In genomic region chr4:5452156-5452555, GRCh38 we compare ENCODE assay signal across 23 cellular contexts.
"Had no signal": no experiment of that assay in that cellular context is flagged by ENCODE, and none has a peak within 500 bp of the region (broad histone marks: within the 10 kb centered on the region; RNA-seq: fewer than 3 reads in every experiment).

No MANE protein-coding gene starts in this region.

- ATAC-seq: activated CD8-positive, alpha-beta T cell treated with anti-CD3 and anti-CD28 coated beads, Interleukin-2, amount 10 ng/mL, durations not matched to agents 7 days and 5 days; activated naive CD4-positive, alpha-beta T cell treated with anti-CD3 and anti-CD28 coated beads, Interleukin-2, amount 50 U/mL, for 72 hours; activated naive CD8-positive, alpha-beta T cell treated with anti-CD3 and anti-CD28 coated beads, Interleukin-2, amount 50 U/mL, for 24 hours; Panc1 had no signal

- H3K27ac ChIP-seq: SJSA1 had no signal

- H3K9me3 ChIP-seq: SJSA1, SK-N-SH had no signal

- H3K27me3 ChIP-seq: SJSA1 had no signal

- H3K4me1 ChIP-seq: SJSA1 had no signal

- H3K4me3 ChIP-seq: SJSA1 had no signal

- DNase-seq: activated CD4-positive, alpha-beta T cell treated with anti-CD3 and anti-CD28 coated beads, Interleukin-2, amount 10 ng/mL, durations not matched to agents 24 days and 14 days; activated CD4-positive, alpha-beta T cell treated with anti-CD3 and anti-CD28 coated beads, Interleukin-2, amount 50 U/mL, for 4 hours; activated CD8-positive, alpha-beta T cell treated with anti-CD3 and anti-CD28 coated beads, Interleukin-2, amount 10 ng/mL, durations not matched to agents 7 days and 5 days; activated gamma-delta T cell; activated naive CD4-positive, alpha-beta T cell treated with anti-CD3 and anti-CD28 coated beads for 36 hours; activated naive CD8-positive, alpha-beta T cell treated with anti-CD3 and anti-CD28 coated beads, Interleukin-2, amount 50 U/mL, for 24 hours; activated T-cell treated with anti-CD3 and anti-CD28 coated beads, Interleukin-2, amount 50 U/mL, for 24 hours; anterior cingulate cortex; central memory CD4-positive, alpha-beta T cell; Karpas-422; KBM-7; NCI-H1048; NCI-H1436 treated with DMSO at 0.1 percent for 48 hours; NCI-H1694 treated with DMSO at 0.1 percent for 48 hours; NCI-H2029; NCI-H345; NCI-H524 treated with DMSO at 0.1 percent for 48 hours; RPMI8226; SHP77 treated with DMSO at 0.1 percent for 48 hours; SK-N-SH had no signal

- H3K36me3 ChIP-seq: SJSA1 had no signal
